Comparison of ENCODE assay signal across 15 cellular contexts in the genomic region with DNA sequence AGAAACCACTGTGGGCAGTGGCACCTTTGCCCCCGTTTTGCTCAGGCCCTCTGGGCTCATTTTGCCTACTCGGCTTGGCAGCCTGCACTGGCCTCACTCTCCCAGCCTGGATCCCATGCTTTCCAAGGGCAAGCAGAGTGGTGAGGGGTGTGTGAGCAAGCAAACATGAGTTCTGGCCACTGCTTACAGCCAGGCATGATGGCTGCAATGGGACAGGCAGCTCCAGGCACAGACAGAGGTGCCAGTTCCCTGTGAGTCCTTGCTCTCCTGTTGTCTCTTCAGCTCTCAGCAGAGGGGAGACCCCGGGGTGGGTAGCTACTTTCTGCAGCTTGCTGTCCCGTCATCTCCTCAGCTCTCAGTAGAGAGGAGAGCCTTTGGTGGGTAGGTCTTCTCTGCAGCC. TPM values are rescaled to one million over a fixed set of nuclear protein-coding genes. Genes with fewer than 3 reads are reported as not detected.
A peak's percentile ranks its signal among the peaks of the same experiment; 100 is the strongest.
DNase-seq lines count a peak whose midpoint lies in the region; ATAC-seq and TF ChIP-seq lines count a peak whose summit lies in the region.
"Had no signal": no experiment of that assay in that cellular context is flagged by ENCODE, and none has a peak within 500 bp of the region (broad histone marks: within the 10 kb centered on the region; RNA-seq: fewer than 3 reads in every experiment).

No MANE protein-coding gene starts in this region.

- no peak overlapping the region for H3K9ac ChIP-seq in neuronal stem cell (ENCODE audit: low read depth, low read length, poor library complexity)

- WGBS in neuronal stem cell (ENCODE audit: extremely low coverage in 2 of 2, insufficient read length in 2 of 2, insufficient replicate concordance in 1 of 2), 2 donors, result no CpG with 5 or more reads among the region's 4 CpGs

- no peak overlapping the region for H2AK5ac ChIP-seq in neuronal stem cell (ENCODE audit: low read depth, low read length)

- no peak overlapping the region for H3K23ac ChIP-seq in neuronal stem cell (ENCODE audit: low read depth, low read length, poor library complexity)

- TF ChIP-seq CTCF in CD14-positive monocyte (IDR thresholded peaks at IDR 0.05), result no peak
- TF ChIP-seq CTCF in chondrocyte (IDR thresholded peaks at IDR 0.05), result no peak

- H3K4me1 Mint-ChIP-seq in CD14-positive monocyte, result peaks cover 5% of the 10 kb centered on the region
- no peaks in the 10 kb centered on the region for H3K4me1 Mint-ChIP-seq in chondrocyte (ENCODE audit: low read depth)
- H3K4me1 Mint-ChIP-seq: GM23338, H9 had no signal

- H3K27me3 ChIP-seq in neuronal stem cell (ENCODE audit: control insufficient read depth in 3 of 3, insufficient read depth in 3 of 3, low read depth in 1 of 3, low read length in 3 of 3), result peaks cover 0 to 5% (median 0%) of the 10 kb centered on the region in 3 experiments

- H3K14ac ChIP-seq in neuronal stem cell (ENCODE audit: low read length), result no peak overlapping the region

- no peak overlapping the region for H4K8ac ChIP-seq in neuronal stem cell (ENCODE audit: low read depth, low read length)

- no peak overlapping the region for H3K4me3 Mint-ChIP-seq in CD14-positive monocyte
- no peak overlapping the region for H3K4me3 Mint-ChIP-seq in chondrocyte (ENCODE audit: unreplicated experiment)
- H3K4me3 Mint-ChIP-seq: CD4-positive, CD25-positive, alpha-beta regulatory T cell; CD8-positive, alpha-beta T cell; GM23338; H9 had no signal

- H2AFZ ChIP-seq in neuronal stem cell (ENCODE audit: low read length), result peak overlapping the region; percentile 1
- H2AFZ ChIP-seq: GM23338 had no signal

- H3K36me3 Mint-ChIP-seq in CD14-positive monocyte (no peaks in the 10 kb centered on the region), chondrocyte (ENCODE audit: low read depth) (no peaks in the 10 kb centered on the region)
- H3K36me3 Mint-ChIP-seq: CD4-positive, CD25-positive, alpha-beta regulatory T cell; CD8-positive, alpha-beta T cell had no signal

- no peak overlapping the region for H2BK120ac ChIP-seq in neuronal stem cell (ENCODE audit: low read depth, low read length)

- no peak for ATAC-seq in HG03439 (IDR thresholded peaks at IDR 0.05; ENCODE audit: unreplicated experiment)
- ATAC-seq in GM19467 (IDR thresholded peaks at IDR 0.05; ENCODE audit: unreplicated experiment), result no peak
- ATAC-seq: CD8-positive, alpha-beta T cell; GM23338; HCT116 had no signal

- no peak overlapping the region for H2BK5ac ChIP-seq in neuronal stem cell (ENCODE audit: low read length)

- no peaks in the 10 kb centered on the region for H3K79me1 ChIP-seq in neuronal stem cell (ENCODE audit: low read depth, low read length)

- peak; percentile 44 for DNase-seq in CD14-positive monocyte (ENCODE audit: low spot score)
- DNase-seq in chondrocyte (ENCODE audit: low spot score), result peak; percentile 57
- DNase-seq in neuronal stem cell (ENCODE audit: low spot score), result no peak
- no peak for DNase-seq in ureter (ENCODE audit: low spot score)
- DNase-seq: C1 segment of cervical spinal cord; Caco-2; CD4-positive, CD25-positive, alpha-beta regulatory T cell; DMS153; DND-41; H9 had no signal

- H3K27ac Mint-ChIP-seq in CD14-positive monocyte (peak overlapping the region in 1 of 7 donors; percentile 62), chondrocyte (ENCODE audit: unreplicated experiment) (no peak overlapping the region)
- H3K27ac Mint-ChIP-seq: CD4-positive, CD25-positive, alpha-beta regulatory T cell; CD8-positive, alpha-beta T cell; GM23338; H9 had no signal

- no peak overlapping the region for H3K4me3 ChIP-seq in neuronal stem cell (ENCODE audit: low read length in 2 of 2)
- H3K4me3 ChIP-seq: GM23338 had no signal

- peaks cover 0 to 4% of the 10 kb centered on the region in 2 donors for H3K9me3 ChIP-seq in neuronal stem cell (replicated peaks in 1 of 2; ENCODE audit: control insufficient read depth in 2 of 2, insufficient read depth in 1 of 2, low read depth in 1 of 2, low read length in 2 of 2)
- H3K9me3 ChIP-seq: Caco-2 had no signal

- peaks cover 0 to 2% (median 1%) of the 10 kb centered on the region in 3 donors for H3K27me3 Mint-ChIP-seq in CD14-positive monocyte (ENCODE audit: low read depth in 3 of 3)
- H3K27me3 Mint-ChIP-seq in chondrocyte (ENCODE audit: low read depth), result peaks cover 10% of the 10 kb centered on the region
- H3K27me3 Mint-ChIP-seq: CD4-positive, CD25-positive, alpha-beta regulatory T cell had no signal

- no peak overlapping the region for H4K91ac ChIP-seq in neuronal stem cell (ENCODE audit: low read depth, low read length, poor library complexity)

- H3K4ac ChIP-seq in neuronal stem cell (ENCODE audit: low read length), result no peak overlapping the region

- H3K9me3 Mint-ChIP-seq in CD14-positive monocyte, result peaks cover 5 to 16% (median 7%) of the 10 kb centered on the region in 7 donors
- peaks cover 4% of the 10 kb centered on the region for H3K9me3 Mint-ChIP-seq in chondrocyte (ENCODE audit: low read depth)
- H3K9me3 Mint-ChIP-seq: H9 had no signal

- H3K4me2 ChIP-seq in neuronal stem cell (ENCODE audit: insufficient read depth, low read length, poor library complexity, severe bottlenecking), result no peak overlapping the region
- H3K4me2 ChIP-seq: GM23338 had no signal

- intact Hi-C loops in CD14-positive monocyte (cut with micrococcal nuclease), result no loop called here

- no peak overlapping the region for H3K27ac ChIP-seq in neuronal stem cell (replicated peaks; ENCODE audit: low read length)

- no peak overlapping the region for H3K18ac ChIP-seq in neuronal stem cell (ENCODE audit: low read length)

- no peaks in the 10 kb centered on the region for H3K36me3 ChIP-seq in neuronal stem cell (replicated peaks in 1 of 2; ENCODE audit: control insufficient read depth in 2 of 2, insufficient read depth in 2 of 2, low read length in 2 of 2)

- H2BK15ac ChIP-seq in neuronal stem cell (ENCODE audit: low read length), result no peak overlapping the region

- no peaks in the 10 kb centered on the region for H3K4me1 ChIP-seq in neuronal stem cell (ENCODE audit: control insufficient read depth in 2 of 2, insufficient read depth in 1 of 2, low read depth in 1 of 2, low read length in 2 of 2)
- H3K4me1 ChIP-seq: Caco-2 had no signal

- no peak overlapping the region for H2BK12ac ChIP-seq in neuronal stem cell (ENCODE audit: low read length)

RNA-seq across cellular contexts. Expression of a gene that starts 35.2 kb away (rescaled TPM):
- polyA plus RNA-seq in CD14-positive monocyte, result not detected
- 0.10 to 0.28 TPM in 2 of 3 replicates, not detected in the other for total RNA-seq in chondrocyte
- polyA plus RNA-seq in neuronal stem cell (2013, experiment 1 of 2), result 0.08 TPM
- 0.06 TPM for polyA plus RNA-seq in neuronal stem cell (2013, experiment 2 of 2)
- total RNA-seq in ureter, result not detected
- total RNA-seq: Caco-2; CD4-positive, CD25-positive, alpha-beta regulatory T cell; CD8-positive, alpha-beta T cell; GM23338; H9 had no signal
- polyA plus RNA-seq: CD4-positive, CD25-positive, alpha-beta regulatory T cell; GM23338 had no signal

Comparison
In these comparisons a context has a peak if more than half of its experiments do, and no peak if none do; other contexts are left out.
1. DNase-seq: peak in CD14-positive monocyte (single experiment) and chondrocyte (single experiment); none in neuronal stem cell (single experiment) and ureter (single experiment).